10 cellular contexts compared by ENCODE assay signal in genomic region chr2:237156131-237156856, GRCh38.
A peak's percentile ranks its signal among the peaks of the same experiment; 100 is the strongest.
DNase-seq lines count a peak whose midpoint lies in the region; ATAC-seq and TF ChIP-seq lines count a peak whose summit lies in the region.
"Had no signal": no experiment of that assay in that cellular context is flagged by ENCODE, and none has a peak within 500 bp of the region (broad histone marks: within the 10 kb centered on the region; RNA-seq: fewer than 3 reads in every experiment).

No MANE protein-coding gene starts in this region.

- peak overlapping the region; percentile 97 for H3K27ac Mint-ChIP-seq in HFFc6

- no peak overlapping the region for H3K4me3 ChIP-seq in kidney epithelial cell (ENCODE audit: low read depth, low read length)

- ATAC-seq in GM21528 (IDR thresholded peaks at IDR 0.05; ENCODE audit: low FRiP score, unreplicated experiment) = no peak
- ATAC-seq: HCT116 had no signal

- H3K9me3 Mint-ChIP-seq in HFFc6 = no peaks in the 10 kb centered on the region

- no peaks in the 10 kb centered on the region for H3K36me3 ChIP-seq in kidney epithelial cell (ENCODE audit: control insufficient read depth, insufficient read depth, low read length)

- peak overlapping the region; percentile 80 for H3K4me3 Mint-ChIP-seq in HFFc6

- TF ChIP-seq CTCF in HFFc6 (IDR thresholded peaks at IDR 0.05) (no peak), kidney epithelial cell (IDR thresholded peaks at IDR 0.05; ENCODE audit: insufficient read depth, low read length, poor library complexity, severe bottlenecking) (no peak)

- H3K27me3 ChIP-seq in kidney epithelial cell (ENCODE audit: control insufficient read depth, insufficient read depth, low read length) = no peaks in the 10 kb centered on the region

- H3K36me3 Mint-ChIP-seq in HFFc6 (ENCODE audit: low read depth) = no peaks in the 10 kb centered on the region
- H3K36me3 Mint-ChIP-seq: brain had no signal

- H3K4me1 Mint-ChIP-seq in HFFc6 (ENCODE audit: low read depth) = peaks cover 65% of the 10 kb centered on the region

- H3K27me3 Mint-ChIP-seq in HFFc6 (ENCODE audit: insufficient read depth) = peaks cover 1% of the 10 kb centered on the region

- DNase-seq in HFFc6 (peak; percentile 87), kidney epithelial cell (ENCODE audit: low read depth) (peak; percentile 35), NCI-H1436 treated with DMSO at 0.1 percent for 48 hours (lab: John Stamatoyannopoulos, UW) (no peak), iPS-NIHi7 (ENCODE audit: extremely low spot score) (no peak), Kasumi-1 (lab: John Stamatoyannopoulos, UW) (no peak)
- DNase-seq in activated T-cell treated with anti-CD3 and anti-CD28 coated beads, Interleukin-2, amount 50 U/mL, for 48 hours = peak; percentile 76 to 84
- peak; percentile 79 for DNase-seq in stimulated activated CD8-positive, alpha-beta memory T cell treated with anti-CD3 and anti-CD28 coated beads, Interleukin-4, amount 100 ng/mL, for 48 hours

Comparison
In these comparisons a context has a peak if more than half of its experiments do, and no peak if none do; other contexts are left out.
1. DNase-seq: peak in HFFc6 (single experiment), activated T-cell treated with anti-CD3 and anti-CD28 coated beads, Interleukin-2, amount 50 U/mL, for 48 hours (2 of 2), kidney epithelial cell (single experiment) and stimulated activated CD8-positive, alpha-beta memory T cell treated with anti-CD3 and anti-CD28 coated beads, Interleukin-4, amount 100 ng/mL, for 48 hours (single experiment); none in NCI-H1436 treated with DMSO at 0.1 percent for 48 hours (single experiment), iPS-NIHi7 (single experiment) and Kasumi-1 (0 of 2).